Comparison of ENCODE assay signal across 9 cellular contexts in genomic region chr19:14561832-14562351, GRCh38. TPM values are rescaled to one million over a fixed set of nuclear protein-coding genes. Genes with fewer than 3 reads are reported as not detected.
DNase-seq lines count a peak whose midpoint lies in the region; ATAC-seq and TF ChIP-seq lines count a peak whose summit lies in the region.
"Had no signal": no experiment of that assay in that cellular context is flagged by ENCODE, and none has a peak within 500 bp of the region (broad histone marks: within the 10 kb centered on the region; RNA-seq: fewer than 3 reads in every experiment).

No MANE protein-coding gene starts in this region.

- no peaks in the 10 kb centered on the region for H3K27me3 ChIP-seq in GM06990 (replicated peaks; ENCODE audit: control insufficient read depth, insufficient read depth, low read length)
- H3K27me3 ChIP-seq in heart left ventricle, result no peaks in the 10 kb centered on the region
- H3K27me3 ChIP-seq in prostate gland (replicated peaks; ENCODE audit: insufficient read depth), result no peaks in the 10 kb centered on the region

- H3K4me3 ChIP-seq in GM06990 (replicated peaks; ENCODE audit: low read depth, low read length) (no peak overlapping the region), heart left ventricle (peak overlapping the region in 5 of 12 donors; percentile 7 to 28 (median 10)), prostate gland (no peak overlapping the region)

- TF ChIP-seq CTCF in GM06990 (IDR thresholded peaks at IDR 0.05; ENCODE audit: insufficient read depth, low read length, poor library complexity, severe bottlenecking) (no peak), heart left ventricle (IDR thresholded peaks at IDR 0.05) (no peak), prostate gland (IDR thresholded peaks at IDR 0.05) (no peak)

- TF ChIP-seq POLR2A in heart left ventricle (IDR thresholded peaks at IDR 0.05) (no peak), prostate gland (IDR thresholded peaks at IDR 0.05) (no peak)

- no peaks in the 10 kb centered on the region for H3K9me3 ChIP-seq in heart left ventricle
- H3K9me3 ChIP-seq in prostate gland, result no peaks in the 10 kb centered on the region

- 27 to 54% (median 36%) methylated on average over 15 to 22 of the region's 22 CpGs for WGBS in heart left ventricle, 4 donors
- 44% methylated on average over 21 of the region's 22 CpGs for WGBS in prostate gland

- DNase-seq in GM06990 (ENCODE audit: extremely low read depth, insufficient read length) (peak; percentile 55), amniotic epithelial cell (ENCODE audit: low read depth) (peak; percentile 49), heart left ventricle (peak in 4 of 5 donors; percentile 53 to 71 (median 68)), prostate gland (ENCODE audit: low spot score) (peak; percentile 38), NCI-H2081 treated with DMSO at 0.1 percent for 48 hours (lab: John Stamatoyannopoulos, UW) (no peak)
- DNase-seq in activated naive CD4-positive, alpha-beta T cell treated with Interleukin-2 at 50 U/mL for 16 hours, result no peak
- no peak for DNase-seq in activated CD4-positive, alpha-beta T cell treated with anti-CD3 and anti-CD28 coated beads for 48 hours
- DNase-seq: EL had no signal

- peak overlapping the region; percentile 72 to 97 (median 92) for H3K27ac ChIP-seq in heart left ventricle
- H3K27ac ChIP-seq in prostate gland, result peak overlapping the region; percentile 60 to 63

- peaks cover 0 to 62% (median 39%) of the 10 kb centered on the region in 12 donors for H3K4me1 ChIP-seq in heart left ventricle
- peaks cover 5% of the 10 kb centered on the region for H3K4me1 ChIP-seq in prostate gland (replicated peaks)

- peak; percentile 25 to 57 (median 42) for ATAC-seq in heart left ventricle
- ATAC-seq in HG03460 (IDR thresholded peaks at IDR 0.05; ENCODE audit: unreplicated experiment), result no peak

- intact Hi-C loops in heart left ventricle (cut with DNase I) (no loop called here), prostate gland (cut with DNase I) (no loop called here)

- H3K36me3 ChIP-seq in GM06990 (ENCODE audit: control insufficient read depth, insufficient read depth, low read length) (peaks cover 5% of the 10 kb centered on the region), heart left ventricle (peaks cover 0 to 21% (median 10%) of the 10 kb centered on the region in 9 donors), prostate gland (no peaks in the 10 kb centered on the region)

RNA-seq across cellular contexts. Expression of gene NDUFB7, which starts 10.0 kb away (rescaled TPM):
- total RNA-seq in heart left ventricle (1,000 to 10,000 TPM in 1 of 9 donors, 100 to 1,000 TPM in 8; 290 to 1,084 (median 402) TPM), prostate gland (100 to 1,000 TPM; 507 to 534 TPM)
- polyA plus RNA-seq in heart left ventricle, result 1,000 to 10,000 TPM in 1 of 2 donors, 100 to 1,000 TPM in 1; 782 to 1,747 TPM

RNA-seq across cellular contexts. Expression of gene CLEC17A, which starts 21.0 kb away (rescaled TPM):
- total RNA-seq in heart left ventricle (under 1 TPM in 1 of 9 donors, not detected in 8; 0.10 TPM), prostate gland (1 to 10 TPM in 1 of 2 donors, under 1 TPM in 1; 0.14 to 1.0 TPM)
- not detected for polyA plus RNA-seq in heart left ventricle

RNA-seq across cellular contexts. Expression of gene TECR, which starts 32.5 kb away (rescaled TPM):
- total RNA-seq in heart left ventricle (10 to 100 TPM; 48.1 to 88.4 (median 71.7) TPM), prostate gland (100 to 1,000 TPM; 137 to 154 TPM)
- polyA plus RNA-seq in heart left ventricle, result 100 to 1,000 TPM in 1 of 2 donors, 10 to 100 TPM in 1; 71.4 to 102 TPM

RNA-seq across cellular contexts. Expression of gene DNAJB1, which starts 43.7 kb away (rescaled TPM):
- 10 to 100 TPM; 34.7 to 70.6 (median 44.8) TPM for total RNA-seq in heart left ventricle
- 10 to 100 TPM; 27.5 to 69.1 TPM for polyA plus RNA-seq in heart left ventricle
- total RNA-seq in prostate gland, result 100 to 1,000 TPM in 1 of 2 donors, 10 to 100 TPM in 1; 91.6 to 108 TPM

Comparison
In these comparisons a context has a peak if more than half of its experiments do, and no peak if none do; other contexts are left out.
1. DNase-seq: peak in GM06990 (single experiment), amniotic epithelial cell (single experiment), heart left ventricle (4 of 5) and prostate gland (single experiment); none in activated naive CD4-positive, alpha-beta T cell treated with Interleukin-2 at 50 U/mL for 16 hours (single experiment), activated CD4-positive, alpha-beta T cell treated with anti-CD3 and anti-CD28 coated beads for 48 hours (single experiment) and NCI-H2081 treated with DMSO at 0.1 percent for 48 hours (single experiment).